ENCODE assay signal across 9 cellular contexts in genomic region chr6:164085552-164086325, GRCh38.
A peak's percentile ranks its signal among the peaks of the same experiment; 100 is the strongest.
DNase-seq lines count a peak whose midpoint lies in the region; ATAC-seq and TF ChIP-seq lines count a peak whose summit lies in the region.
"Had no signal": no experiment of that assay in that cellular context is flagged by ENCODE, and none has a peak within 500 bp of the region (broad histone marks: within the 10 kb centered on the region; RNA-seq: fewer than 3 reads in every experiment).

No MANE protein-coding gene starts in this region.

- no peaks in the 10 kb centered on the region for H3K36me3 Mint-ChIP-seq in CD8-positive, alpha-beta T cell
- H3K36me3 Mint-ChIP-seq in effector memory CD8-positive, alpha-beta T cell (ENCODE audit: insufficient read depth) = no peaks in the 10 kb centered on the region

- POLR2A ChIA-PET in CD8-positive, alpha-beta T cell (lab: Charles Lee) = no interaction called here

- CTCF ChIA-PET in CD8-positive, alpha-beta T cell (lab: Charles Lee) = no interaction called here

- H3K9me3 Mint-ChIP-seq in CD8-positive, alpha-beta T cell = no peaks in the 10 kb centered on the region
- peaks cover 0 to 8% of the 10 kb centered on the region in 2 donors for H3K9me3 Mint-ChIP-seq in effector memory CD8-positive, alpha-beta T cell

- H3K27ac ChIP-seq in CD8-positive, alpha-beta T cell (ENCODE audit: low read depth, low read length) = no peak overlapping the region
- H3K27ac ChIP-seq in psoas muscle = peak overlapping the region; percentile 74

- no peaks in the 10 kb centered on the region for H3K4me1 ChIP-seq in CD8-positive, alpha-beta T cell (ENCODE audit: insufficient read depth, low read length)
- H3K4me1 ChIP-seq in psoas muscle = peaks cover 9% of the 10 kb centered on the region

- no peaks in the 10 kb centered on the region for H3K9me3 ChIP-seq in CD8-positive, alpha-beta T cell (ENCODE audit: low read length)
- no peaks in the 10 kb centered on the region for H3K9me3 ChIP-seq in psoas muscle

- H3K4me3 ChIP-seq in CD8-positive, alpha-beta T cell (ENCODE audit: low read depth, low read length) = no peak overlapping the region
- peak overlapping the region; percentile 44 for H3K4me3 ChIP-seq in psoas muscle

- intact Hi-C loops in CD8-positive, alpha-beta T cell (cut with DNase I, micrococcal nuclease) = no loop called here
- intact Hi-C loops in psoas muscle (cut with DNase I) = no loop called here

- peaks cover 11% of the 10 kb centered on the region for H3K27me3 Mint-ChIP-seq in CD8-positive, alpha-beta T cell (ENCODE audit: low read depth)
- H3K27me3 Mint-ChIP-seq in effector memory CD8-positive, alpha-beta T cell = peaks cover 8 to 22% of the 10 kb centered on the region in 2 donors

- no peak for DNase-seq in CD8-positive, alpha-beta T cell
- peak; percentile 28 for DNase-seq in cerebellum (ENCODE audit: low spot score)
- peak; percentile 95 for DNase-seq in islet precursor cell
- DNase-seq in psoas muscle = peak; percentile 82 to 88
- no peak for DNase-seq in NCI-H774 (lab: John Stamatoyannopoulos, UW)
- DNase-seq in kidney glomerular epithelial cell (lab: John Stamatoyannopoulos, UW) = no peak
- DNase-seq in effector memory CD8-positive, alpha-beta T cell = no peak
- no peak for DNase-seq in NCI-H524 (lab: John Stamatoyannopoulos, UW)
- DNase-seq: stimulated activated CD4-positive, alpha-beta T cell treated with anti-CD3 and anti-CD28 coated beads, Interleukin-1b, Interleukin-23, amount 100 ng/mL, for 48 hours had no signal

- no peaks in the 10 kb centered on the region for H3K27me3 ChIP-seq in CD8-positive, alpha-beta T cell (ENCODE audit: insufficient read depth, low read length)
- H3K27me3 ChIP-seq in psoas muscle (ENCODE audit: insufficient read depth in 3 of 3, low read length in 2 of 3) = no peaks in the 10 kb centered on the region

- TF ChIP-seq CTCF in CD8-positive, alpha-beta T cell (IDR thresholded peaks at IDR 0.05) = no peak
- TF ChIP-seq CTCF in psoas muscle (IDR thresholded peaks at IDR 0.05) = no peak

- H3K4me3 Mint-ChIP-seq in CD8-positive, alpha-beta T cell = peak overlapping the region; percentile 46
- H3K4me3 Mint-ChIP-seq in effector memory CD8-positive, alpha-beta T cell = peak overlapping the region in 1 of 2 donors; percentile 19

- H3K4me1 Mint-ChIP-seq in CD8-positive, alpha-beta T cell (ENCODE audit: low read depth) = no peaks in the 10 kb centered on the region
- H3K4me1 Mint-ChIP-seq in effector memory CD8-positive, alpha-beta T cell (ENCODE audit: low read depth in 2 of 2) = peaks cover 0 to 7% of the 10 kb centered on the region in 2 donors

- WGBS in psoas muscle, 3 donors = 21 to 41% (median 26%) methylated on average over 27 of the region's 27 CpGs

- no peaks in the 10 kb centered on the region for H3K36me3 ChIP-seq in CD8-positive, alpha-beta T cell (ENCODE audit: insufficient read depth, low read length)
- no peaks in the 10 kb centered on the region for H3K36me3 ChIP-seq in psoas muscle (ENCODE audit: insufficient read depth in 1 of 2, low read depth in 1 of 2)

- H3K27ac Mint-ChIP-seq in CD8-positive, alpha-beta T cell = no peak overlapping the region
- H3K27ac Mint-ChIP-seq in effector memory CD8-positive, alpha-beta T cell = no peak overlapping the region

- no peak for ATAC-seq in CD8-positive, alpha-beta T cell
- ATAC-seq in psoas muscle = peak; percentile 78 to 88 (median 82)
- ATAC-seq in effector memory CD8-positive, alpha-beta T cell (replicated peaks) = no peak

Comparison
In these comparisons a context has a peak if more than half of its experiments do, and no peak if none do; other contexts are left out.
1. ATAC-seq: peak in psoas muscle (4 of 4); none in CD8-positive, alpha-beta T cell (single experiment) and effector memory CD8-positive, alpha-beta T cell (single experiment).
2. DNase-seq: peak in cerebellum (single experiment), islet precursor cell (single experiment) and psoas muscle (2 of 2); none in CD8-positive, alpha-beta T cell (0 of 7), NCI-H774 (single experiment), kidney glomerular epithelial cell (single experiment), effector memory CD8-positive, alpha-beta T cell (0 of 3) and NCI-H524 (0 of 2).